In genomic region chr1:22416555-22417454, GRCh38 we compare ENCODE assay signal across 8 cellular contexts. TPM values are rescaled to one million over a fixed set of nuclear protein-coding genes. Genes with fewer than 3 reads are reported as not detected.
DNase-seq lines count a peak whose midpoint lies in the region; ATAC-seq and TF ChIP-seq lines count a peak whose summit lies in the region.

No MANE protein-coding gene starts in this region.

- H3K4me1 Mint-ChIP-seq in activated T-cell treated with anti-CD3 and anti-CD28 coated beads, Interleukin-2, amount 50 U/mL, for 4 hours (ENCODE audit: low read depth): no peaks in the 10 kb centered on the region

- no peak overlapping the region for H3K9ac ChIP-seq in neuronal stem cell (ENCODE audit: low read depth, low read length, poor library complexity)

- TF ChIP-seq CTCF in LNCAP (IDR thresholded peaks at IDR 0.05) (peak; percentile 76), Peyer's patch (IDR thresholded peaks at IDR 0.05) (peak in 5 of 6 experiments; percentile 23 to 90 (median 81)), fibroblast of pulmonary artery (IDR thresholded peaks at IDR 0.05; ENCODE audit: low read length, missing control alignments) (peak; percentile 97), stomach (IDR thresholded peaks at IDR 0.05) (peak in 5 of 7 experiments; percentile 71 to 93 (median 85))

- no peak overlapping the region for H2BK120ac ChIP-seq in neuronal stem cell (ENCODE audit: low read depth, low read length)

- H3K9me3 Mint-ChIP-seq in activated T-cell treated with anti-CD3 and anti-CD28 coated beads, Interleukin-2, amount 50 U/mL, for 4 hours: no peaks in the 10 kb centered on the region

- H3K4me3 ChIP-seq in Peyer's patch: no peak overlapping the region
- H3K4me3 ChIP-seq in fibroblast of pulmonary artery (replicated peaks; ENCODE audit: low read depth, low read length): no peak overlapping the region
- H3K4me3 ChIP-seq in neuronal stem cell (ENCODE audit: low read length in 2 of 2): no peak overlapping the region
- H3K4me3 ChIP-seq in stomach: no peak overlapping the region

- H3K27me3 ChIP-seq in Peyer's patch (no peaks in the 10 kb centered on the region), neuronal stem cell (ENCODE audit: control insufficient read depth in 3 of 3, insufficient read depth in 3 of 3, low read depth in 1 of 3, low read length in 3 of 3) (peaks cover 0 to 35% (median 2%) of the 10 kb centered on the region in 3 experiments), stomach (peaks cover 0 to 43% (median 0%) of the 10 kb centered on the region in 3 donors)

- H3K27ac ChIP-seq in Peyer's patch (no peak overlapping the region), neuronal stem cell (replicated peaks; ENCODE audit: low read length) (no peak overlapping the region), stomach (no peak overlapping the region)

- H3K4me3 Mint-ChIP-seq in activated T-cell treated with anti-CD3 and anti-CD28 coated beads, Interleukin-2, amount 50 U/mL, for 4 hours: no peak overlapping the region

- TF ChIP-seq POLR2A in Peyer's patch (IDR thresholded peaks at IDR 0.05): no peak
- TF ChIP-seq POLR2A in stomach (IDR thresholded peaks at IDR 0.05): no peak

- H3K14ac ChIP-seq in neuronal stem cell (ENCODE audit: low read length): no peak overlapping the region

- TF ChIP-seq EP300 in stomach (IDR thresholded peaks at IDR 0.05): no peak

- H2AFZ ChIP-seq in neuronal stem cell (ENCODE audit: low read length): no peak overlapping the region

- H3K4me2 ChIP-seq in neuronal stem cell (ENCODE audit: insufficient read depth, low read length, poor library complexity, severe bottlenecking): no peak overlapping the region

- no peak overlapping the region for H2BK5ac ChIP-seq in neuronal stem cell (ENCODE audit: low read length)

- no peak overlapping the region for H3K18ac ChIP-seq in neuronal stem cell (ENCODE audit: low read length)

- no peak overlapping the region for H3K4ac ChIP-seq in neuronal stem cell (ENCODE audit: low read length)

- H3K27me3 Mint-ChIP-seq in activated T-cell treated with anti-CD3 and anti-CD28 coated beads, Interleukin-2, amount 50 U/mL, for 4 hours (ENCODE audit: low read depth): peaks cover 40% of the 10 kb centered on the region

- no peaks in the 10 kb centered on the region for H3K36me3 Mint-ChIP-seq in activated T-cell treated with anti-CD3 and anti-CD28 coated beads, Interleukin-2, amount 50 U/mL, for 4 hours (ENCODE audit: insufficient read depth)

- H3K36me3 ChIP-seq in Peyer's patch (no peaks in the 10 kb centered on the region), neuronal stem cell (replicated peaks in 1 of 2; ENCODE audit: control insufficient read depth in 2 of 2, insufficient read depth in 2 of 2, low read length in 2 of 2) (no peaks in the 10 kb centered on the region), stomach (no peaks in the 10 kb centered on the region)

- H3K79me1 ChIP-seq in neuronal stem cell (ENCODE audit: low read depth, low read length): no peaks in the 10 kb centered on the region

- DNase-seq in DMS153 treated with DMSO at 0.1 percent for 48 hours (lab: John Stamatoyannopoulos, UW; ENCODE audit: unreplicated experiment) (peak; percentile 83), Peyer's patch (peak; percentile 31 to 86 (median 79)), fibroblast of pulmonary artery (ENCODE audit: low read depth) (peak; percentile 76), neuronal stem cell (ENCODE audit: low spot score) (peak; percentile 82), stomach (peak; percentile 82)
- peak; percentile 64 for DNase-seq in activated T-cell treated with anti-CD3 and anti-CD28 coated beads, Interleukin-2, amount 50 U/mL, for 4 hours

- intact Hi-C loops in stomach (cut with DNase I; ENCODE audit: low total_unique reads): loop anchor here (5.0 kb wide), 1 partner anchor 285 kb away; no protein-coding TSS in a partner anchor

- H3K9me3 ChIP-seq in Peyer's patch (no peaks in the 10 kb centered on the region), neuronal stem cell (replicated peaks in 1 of 2; ENCODE audit: control insufficient read depth in 2 of 2, insufficient read depth in 1 of 2, low read depth in 1 of 2, low read length in 2 of 2) (no peaks in the 10 kb centered on the region), stomach (no peaks in the 10 kb centered on the region)

- no peak overlapping the region for H4K91ac ChIP-seq in neuronal stem cell (ENCODE audit: low read depth, low read length, poor library complexity)

- no peak overlapping the region for H2AK5ac ChIP-seq in neuronal stem cell (ENCODE audit: low read depth, low read length)

- H4K8ac ChIP-seq in neuronal stem cell (ENCODE audit: low read depth, low read length): no peak overlapping the region

- no CpG with 5 or more reads among the region's 13 CpGs for WGBS in neuronal stem cell (ENCODE audit: extremely low coverage in 2 of 2, insufficient read length in 2 of 2, insufficient replicate concordance in 1 of 2), 2 donors
- 13 to 24% (median 17%) methylated on average over 7 to 13 of the region's 13 CpGs for WGBS in stomach, 5 donors

- no peak overlapping the region for H2BK12ac ChIP-seq in neuronal stem cell (ENCODE audit: low read length)

- H3K23ac ChIP-seq in neuronal stem cell (ENCODE audit: low read depth, low read length, poor library complexity): no peak overlapping the region

- no peak overlapping the region for H2BK15ac ChIP-seq in neuronal stem cell (ENCODE audit: low read length)

- H3K4me1 ChIP-seq in Peyer's patch: no peaks in the 10 kb centered on the region
- peaks cover 0 to 4% of the 10 kb centered on the region in 2 donors for H3K4me1 ChIP-seq in neuronal stem cell (ENCODE audit: control insufficient read depth in 2 of 2, insufficient read depth in 1 of 2, low read depth in 1 of 2, low read length in 2 of 2)
- H3K4me1 ChIP-seq in stomach: peaks cover 14 to 35% (median 30%) of the 10 kb centered on the region in 4 donors

- peak; percentile 82 to 89 for ATAC-seq in activated T-cell treated with anti-CD3 and anti-CD28 coated beads, Interleukin-2, amount 50 U/mL, for 4 hours
- no peak for ATAC-seq in GM21723 (IDR thresholded peaks at IDR 0.05; ENCODE audit: unreplicated experiment)

RNA-seq across cellular contexts. Expression of gene ZBTB40, which starts 34.8 kb away (rescaled TPM):
- total RNA-seq in Peyer's patch (10 to 100 TPM; 25.7 to 38.0 (median 32.5) TPM), stomach (10 to 100 TPM; 11.0 to 39.3 (median 17.2) TPM)
- total RNA-seq in activated T-cell treated with anti-CD3 and anti-CD28 coated beads, Interleukin-2, amount 50 U/mL, for 4 hours: 10 to 100 TPM; 21.4 to 24.8 (median 24.5) TPM
- polyA plus RNA-seq in neuronal stem cell (2013, experiment 1 of 2): 5.4 TPM
- polyA plus RNA-seq in neuronal stem cell (2013, experiment 2 of 2): 5.3 TPM
- 1 to 10 TPM; 2.1 to 4.2 (median 2.6) TPM for polyA plus RNA-seq in stomach
